ENCODE assay signal across 8 cellular contexts in the genomic region with DNA sequence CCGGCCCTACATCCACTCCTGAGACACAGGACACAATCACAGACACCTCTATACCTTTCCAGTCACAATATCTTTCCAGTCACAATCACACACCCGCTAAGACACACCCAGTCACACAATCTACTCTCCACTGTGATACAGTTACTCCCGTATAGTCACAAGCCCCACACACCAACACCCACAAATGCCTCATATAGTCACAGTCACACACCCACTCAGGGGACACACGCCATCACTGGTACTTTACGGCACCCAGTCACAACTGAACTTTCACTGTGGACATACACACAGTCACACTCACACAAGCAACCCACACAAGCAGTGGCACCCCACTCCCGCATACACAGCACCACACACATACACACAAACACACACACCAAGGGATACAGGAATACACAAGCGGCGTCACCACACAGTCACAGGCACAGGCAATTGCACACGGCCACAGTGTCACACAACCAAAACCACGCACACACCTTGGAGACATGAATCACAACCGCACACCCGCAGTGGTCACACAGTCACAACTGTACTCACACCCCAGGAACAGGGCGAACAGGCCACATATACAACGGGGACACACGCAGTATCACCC. TPM values are rescaled to one million over a fixed set of nuclear protein-coding genes. Genes with fewer than 3 reads are reported as not detected.
A peak's percentile ranks its signal among the peaks of the same experiment; 100 is the strongest.
DNase-seq lines count a peak whose midpoint lies in the region; ATAC-seq and TF ChIP-seq lines count a peak whose summit lies in the region.

No MANE protein-coding gene starts in this region.

- POLR2A ChIA-PET in activated naive CD8-positive, alpha-beta T cell treated with anti-CD3 and anti-CD28 coated beads, Interleukin-2, amount 10 ng/mL, durations not matched to agents 7 days and 5 days (lab: Charles Lee) = interaction anchor here (0.5 to 1.9 kb wide), 10 partner anchors 11 to 1380 kb away, joined by 3 to 14 read pairs (median 4); partner anchors contain the start of genes POLR2I, TBCB, ZNF30 and ZNF461

- H3K9me3 Mint-ChIP-seq in activated naive CD8-positive, alpha-beta T cell treated with anti-CD3 and anti-CD28 coated beads, Interleukin-2, amount 10 ng/mL, durations not matched to agents 7 days and 5 days = no peaks in the 10 kb centered on the region
- H3K9me3 Mint-ChIP-seq in activated naive CD8-positive, alpha-beta T cell treated with anti-CD3 and anti-CD28 coated beads for 36 hours = no peaks in the 10 kb centered on the region

- DNase-seq in activated naive CD8-positive, alpha-beta T cell treated with anti-CD3 and anti-CD28 coated beads, Interleukin-2, amount 10 ng/mL, durations not matched to agents 7 days and 5 days = no peak
- DNase-seq in activated naive CD8-positive, alpha-beta T cell treated with anti-CD3 and anti-CD28 coated beads for 36 hours = no peak
- DNase-seq in iris pigment epithelial cell (ENCODE audit: low read depth) (peak; percentile 32), stromal cell of bone marrow (ENCODE audit: low read depth) (peak; percentile 13)

- H3K4me1 Mint-ChIP-seq in activated naive CD8-positive, alpha-beta T cell treated with anti-CD3 and anti-CD28 coated beads, Interleukin-2, amount 10 ng/mL, durations not matched to agents 7 days and 5 days = peaks cover 11% of the 10 kb centered on the region
- H3K4me1 Mint-ChIP-seq in activated naive CD8-positive, alpha-beta T cell treated with anti-CD3 and anti-CD28 coated beads for 36 hours = peaks cover 9% of the 10 kb centered on the region

- no peak overlapping the region for H3K27ac Mint-ChIP-seq in activated naive CD8-positive, alpha-beta T cell treated with anti-CD3 and anti-CD28 coated beads, Interleukin-2, amount 10 ng/mL, durations not matched to agents 7 days and 5 days
- H3K27ac Mint-ChIP-seq in activated naive CD8-positive, alpha-beta T cell treated with anti-CD3 and anti-CD28 coated beads for 36 hours = no peak overlapping the region

- H3K4me3 Mint-ChIP-seq in activated naive CD8-positive, alpha-beta T cell treated with anti-CD3 and anti-CD28 coated beads, Interleukin-2, amount 10 ng/mL, durations not matched to agents 7 days and 5 days = no peak overlapping the region
- H3K4me3 Mint-ChIP-seq in activated naive CD8-positive, alpha-beta T cell treated with anti-CD3 and anti-CD28 coated beads for 36 hours = no peak overlapping the region

- TF ChIP-seq CTCF in VCaP (conservative IDR thresholded peaks at IDR 0.05) = no peak

- H3K27me3 Mint-ChIP-seq in activated naive CD8-positive, alpha-beta T cell treated with anti-CD3 and anti-CD28 coated beads, Interleukin-2, amount 10 ng/mL, durations not matched to agents 7 days and 5 days = no peaks in the 10 kb centered on the region
- H3K27me3 Mint-ChIP-seq in activated naive CD8-positive, alpha-beta T cell treated with anti-CD3 and anti-CD28 coated beads for 36 hours = no peaks in the 10 kb centered on the region

- H3K27ac ChIP-seq in VCaP = peak overlapping the region; percentile 92

- H3K36me3 Mint-ChIP-seq in activated naive CD8-positive, alpha-beta T cell treated with anti-CD3 and anti-CD28 coated beads, Interleukin-2, amount 10 ng/mL, durations not matched to agents 7 days and 5 days = peaks cover 14% of the 10 kb centered on the region
- H3K36me3 Mint-ChIP-seq in activated naive CD8-positive, alpha-beta T cell treated with anti-CD3 and anti-CD28 coated beads for 36 hours = peaks cover 11% of the 10 kb centered on the region

- peak; percentile 11 for ATAC-seq in activated naive CD8-positive, alpha-beta T cell treated with anti-CD3 and anti-CD28 coated beads, Interleukin-2, amount 10 ng/mL, durations not matched to agents 7 days and 5 days (ENCODE audit: low read depth)
- ATAC-seq in GM21367 (IDR thresholded peaks at IDR 0.05; ENCODE audit: unreplicated experiment) (no peak), HG03457 (IDR thresholded peaks at IDR 0.05; ENCODE audit: unreplicated experiment) (no peak), HG02852 (IDR thresholded peaks at IDR 0.05; ENCODE audit: unreplicated experiment) (no peak)

RNA-seq across cellular contexts. Expression of gene ZNF565, which starts 0.6 kb away (rescaled TPM):
- 1 to 10 TPM; 4.2 to 5.2 TPM for total RNA-seq in activated naive CD8-positive, alpha-beta T cell treated with anti-CD3 and anti-CD28 coated beads, Interleukin-2, amount 10 ng/mL, durations not matched to agents 7 days and 5 days
- 1 to 10 TPM; 1.7 to 2.1 TPM for total RNA-seq in activated naive CD8-positive, alpha-beta T cell treated with anti-CD3 and anti-CD28 coated beads for 36 hours

RNA-seq across cellular contexts. Expression of gene ZNF146, which starts 1.0 kb away (rescaled TPM):
- 10 to 100 TPM; 71.9 to 75.1 TPM for total RNA-seq in activated naive CD8-positive, alpha-beta T cell treated with anti-CD3 and anti-CD28 coated beads, Interleukin-2, amount 10 ng/mL, durations not matched to agents 7 days and 5 days
- 100 to 1,000 TPM; 116 to 120 TPM for total RNA-seq in activated naive CD8-positive, alpha-beta T cell treated with anti-CD3 and anti-CD28 coated beads for 36 hours

Comparison
In these comparisons a context has a peak if more than half of its experiments do, and no peak if none do; other contexts are left out.
1. DNase-seq: peak in iris pigment epithelial cell (single experiment) and stromal cell of bone marrow (single experiment); none in activated naive CD8-positive, alpha-beta T cell treated with anti-CD3 and anti-CD28 coated beads, Interleukin-2, amount 10 ng/mL, durations not matched to agents 7 days and 5 days (single experiment) and activated naive CD8-positive, alpha-beta T cell treated with anti-CD3 and anti-CD28 coated beads for 36 hours (single experiment).